ENCODE assay signal across 8 cellular contexts in genomic region chr6:131135244-131136020, GRCh38. TPM values are rescaled to one million over a fixed set of nuclear protein-coding genes. Genes with fewer than 3 reads are reported as not detected.
DNase-seq lines count a peak whose midpoint lies in the region.

TSS of gene AKAP7 (plus strand) at chr6:131135467. CDS start at chr6:131135764, 297 bp downstream.

- peak; percentile 72 for DNase-seq in GDM1 (lab: John Stamatoyannopoulos, UW)
- DNase-seq in GOT3 (lab: John Stamatoyannopoulos, UW): peak; percentile 22
- DNase-seq in LHCN-M2 (ENCODE audit: low read depth): peak; percentile 72
- DNase-seq in activated CD4-positive, alpha-beta T cell treated with anti-CD3 and anti-CD28 coated beads for 24 hours (ENCODE audit: low read depth in 2 of 2): peak; percentile 16 to 43
- peak; percentile 72 for DNase-seq in kidney tubule cell (ENCODE audit: low spot score)
- peak; percentile 8 to 46 (median 24) for DNase-seq in stimulated activated CD4-positive, alpha-beta T cell treated with anti-CD3 and anti-CD28 coated beads, Interleukin-1b, Interleukin-23, amount 100 ng/mL, for 24 hours (ENCODE audit: low read depth in 4 of 4, low spot score in 1 of 4)
- no peak for DNase-seq in MV-4-11 (lab: John Stamatoyannopoulos, UW)

- H3K27ac ChIP-seq in cingulate gyrus (ENCODE audit: low read depth, low read length): peak within 1 kb of the TSS; percentile 95

RNA-seq across cellular contexts. Expression of gene AKAP7, which starts in this region (rescaled TPM):
- 5.4 and 6.8 TPM in 2 replicates for total RNA-seq in LHCN-M2 (2014; rRNA removed)
- polyA plus RNA-seq in LHCN-M2 (2012): 1.9 TPM
